Comparison of ENCODE assay signal across 12 cellular contexts in genomic region chr5:98510111-98510510, GRCh38.
DNase-seq lines count a peak whose midpoint lies in the region; ATAC-seq, FAIRE-seq and TF ChIP-seq lines count a peak whose summit lies in the region.
"Had no signal": no experiment of that assay in that cellular context is flagged by ENCODE, and none has a peak within 500 bp of the region (broad histone marks: within the 10 kb centered on the region; RNA-seq: fewer than 3 reads in every experiment).

No MANE protein-coding gene starts in this region.

- FAIRE-seq in frontal cortex (lab: Jason Lieb, UNC), result no peak
- FAIRE-seq: colon had no signal

- TF ChIP-seq CTCF in Panc1 (IDR thresholded peaks at IDR 0.05), result no peak

- no peak overlapping the region for H3K4me3 ChIP-seq in Panc1 (ENCODE audit: low read depth in 2 of 2, low read length in 2 of 2)
- H3K4me3 ChIP-seq: tibial artery had no signal

- H3K27me3 ChIP-seq in Panc1 (ENCODE audit: control insufficient read depth, insufficient read depth, low read length), result no peaks in the 10 kb centered on the region
- H3K27me3 ChIP-seq: tibial artery had no signal

- H3K9me3 ChIP-seq in Panc1 (ENCODE audit: control insufficient read depth, insufficient read depth, low read depth, low read length), result no peaks in the 10 kb centered on the region
- H3K9me3 ChIP-seq: tibial artery had no signal

- peak; percentile 3 for DNase-seq in G401 (ENCODE audit: low spot score)
- DNase-seq in Panc1 (ENCODE audit: low read depth, low spot score), result no peak
- DNase-seq in globus pallidus (ENCODE audit: low spot score), result peak; percentile 77
- DNase-seq in putamen (ENCODE audit: low spot score), result peak; percentile 62
- no peak for DNase-seq in frontal cortex (ENCODE audit: low spot score in 2 of 2)
- no peak for DNase-seq in NCI-H2029 treated with DMSO at 0.1 percent for 48 hours (lab: John Stamatoyannopoulos, UW)
- no peak for DNase-seq in OCI-M2 (lab: John Stamatoyannopoulos, UW; ENCODE audit: unreplicated experiment)
- DNase-seq: NK-92 treated with Interleukin-12 subunit alpha and Interleukin-12 subunit beta, amount 100 ng/mL, for 24 hours; tibial artery had no signal

- intact Hi-C loops in Panc1 (cut with micrococcal nuclease; ENCODE audit: unreplicated experiment), result no loop called here

- POLR2A ChIA-PET in Panc1 (lab: Charles Lee), result no interaction called here

- no peak overlapping the region for H3K27ac ChIP-seq in Panc1 (ENCODE audit: low read length)
- H3K27ac ChIP-seq: tibial artery had no signal

- in situ Hi-C loops in G401 (cut with HindIII; ENCODE audit: low sequenced_read_pairs) (no loop called here), Panc1 (cut with HindIII; ENCODE audit: low pct_unique_long_range_greater_than_20kb, low sequenced_read_pairs) (no loop called here)

- no TSS peak for BruUV-seq in Panc1 (replicated peaks; lab: Mats Ljungman, UMichigan)

- H3K36me3 ChIP-seq in Panc1 (ENCODE audit: control insufficient read depth, insufficient read depth, low read length), result no peaks in the 10 kb centered on the region
- H3K36me3 ChIP-seq: tibial artery had no signal

- CTCF ChIA-PET in Panc1 (lab: Charles Lee), result interaction anchor here (0.5 kb wide), 1 partner anchor 142 kb away, joined by 6 read pairs; no protein-coding TSS in a partner anchor

- H3K4me1 ChIP-seq in Panc1 (ENCODE audit: control insufficient read depth, insufficient read depth, low read length), result no peaks in the 10 kb centered on the region
- H3K4me1 ChIP-seq: tibial artery had no signal

- ATAC-seq in Panc1, result peak; percentile 74
- no peak for ATAC-seq in HG03354 (IDR thresholded peaks at IDR 0.05; ENCODE audit: poor library complexity, severe bottlenecking, unreplicated experiment)
- ATAC-seq: activated T-helper 17 cell treated with anti-CD3 and anti-CD28 coated beads, Interleukin-2, amount 50 U/mL, for 72 hours had no signal

Comparison
In these comparisons a context has a peak if more than half of its experiments do, and no peak if none do; other contexts are left out.
1. DNase-seq: peak in G401 (single experiment), globus pallidus (single experiment) and putamen (single experiment); none in Panc1 (single experiment), frontal cortex (0 of 2), NCI-H2029 treated with DMSO at 0.1 percent for 48 hours (single experiment) and OCI-M2 (single experiment).